In genomic region chr3:22966349-22966748, GRCh38 we compare ENCODE assay signal across 17 cellular contexts.
"Had no signal": no experiment of that assay in that cellular context is flagged by ENCODE, and none has a peak within 500 bp of the region (broad histone marks: within the 10 kb centered on the region; RNA-seq: fewer than 3 reads in every experiment).

No MANE protein-coding gene starts in this region.

- H3K4me1 ChIP-seq: foreskin keratinocyte, pancreas had no signal

- ATAC-seq: foreskin keratinocyte, left cardiac atrium, left ventricle myocardium superior, pancreas, right cardiac atrium had no signal

- H3K27me3 ChIP-seq: hepatocyte, pancreas had no signal

- DNase-seq: foreskin keratinocyte; head of caudate nucleus; kidney; left cardiac atrium; left ventricle myocardium superior; mesenchymal stem cell; midbrain; naive B cell; occipital lobe; pancreas; right cardiac atrium; small intestine; stimulated activated CD4-positive, alpha-beta T cell treated with anti-CD3 and anti-CD28 coated beads, Interleukin-12 subunit alpha, Interleukin-12 subunit beta, amount 100 ng/mL, for 4 hours; stimulated activated naive CD4-positive, alpha-beta T cell treated with Interleukin-2 at 50 U/mL for 16 hours; trophoblast cell had no signal

- H3K9me3 ChIP-seq: pancreas had no signal

- H3K4me3 ChIP-seq: hepatocyte, lung, pancreas had no signal

- H3K27ac ChIP-seq: foreskin keratinocyte, hepatocyte, pancreas had no signal

- H3K36me3 ChIP-seq: pancreas had no signal
